In the genomic region with DNA sequence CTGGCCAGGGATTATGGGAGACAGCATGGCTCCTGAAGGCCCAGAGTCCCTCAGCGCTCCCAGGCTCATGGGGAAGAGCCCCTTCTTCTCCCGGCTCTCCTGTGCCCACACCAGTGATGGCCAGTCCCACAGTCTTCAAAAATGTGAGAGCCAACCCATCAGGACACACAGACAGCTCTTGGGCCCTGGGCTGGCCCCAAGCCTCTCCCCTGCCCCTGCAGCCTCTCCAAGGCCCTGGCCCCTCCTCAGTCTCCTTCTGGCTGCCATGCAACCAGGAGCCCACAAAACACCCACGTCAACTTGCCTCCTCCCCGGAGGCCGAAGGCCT, we compare ENCODE assay signal across 23 cellular contexts. TPM values are rescaled to one million over a fixed set of nuclear protein-coding genes. Genes with fewer than 3 reads are reported as not detected.
A peak's percentile ranks its signal among the peaks of the same experiment; 100 is the strongest.
DNase-seq lines count a peak whose midpoint lies in the region; ATAC-seq, FAIRE-seq and TF ChIP-seq lines count a peak whose summit lies in the region.
"Had no signal": no experiment of that assay in that cellular context is flagged by ENCODE, and none has a peak within 500 bp of the region (broad histone marks: within the 10 kb centered on the region; RNA-seq: fewer than 3 reads in every experiment).

No MANE protein-coding gene starts in this region.

- H3K27ac ChIP-seq in SK-N-SH (ENCODE audit: low read depth in 2 of 2, low read length in 1 of 2) (peak overlapping the region in 1 of 2 experiments; percentile 8; a peak in 1 of 4 replicates), astrocyte (ENCODE audit: low read depth, low read length) (no peak overlapping the region)
- H3K27ac ChIP-seq: body of pancreas, left lung, parathyroid adenoma, suprapubic skin had no signal

- H3K4me1 ChIP-seq in SK-N-SH (ENCODE audit: control insufficient read depth in 1 of 2, insufficient read depth in 2 of 2, low read depth in 1 of 2, low read length in 1 of 2) (peaks cover 18 to 42% of the 10 kb centered on the region in 2 experiments; a peak in 3 of 4 replicates), astrocyte (ENCODE audit: insufficient read depth, low read length) (peaks cover 24% of the 10 kb centered on the region)
- H3K4me1 ChIP-seq: body of pancreas, parathyroid adenoma had no signal

- H4K20me1 ChIP-seq in SK-N-SH (ENCODE audit: insufficient read depth) (no peaks in the 10 kb centered on the region), astrocyte (ENCODE audit: insufficient read depth, low read length) (no peaks in the 10 kb centered on the region)

- TF ChIP-seq RAD21 in SK-N-SH (IDR thresholded peaks at IDR 0.05; ENCODE audit: low read length), result no peak

- WGBS in SK-N-SH (ENCODE audit: low lambda C conversion rate), result 90% methylated on average over 4 of the region's 5 CpGs

- H3K9me3 Mint-ChIP-seq in astrocyte (ENCODE audit: unreplicated experiment) (peaks cover 5% of the 10 kb centered on the region), nephron (no peaks in the 10 kb centered on the region), HFFc6 (no peaks in the 10 kb centered on the region)
- H3K9me3 Mint-ChIP-seq: activated CD4-positive, alpha-beta T cell treated with anti-CD3 and anti-CD28 coated beads, Interleukin-2, amount 10 ng/mL, durations not matched to agents 7 days and 5 days; activated T-cell treated with anti-CD3 and anti-CD28 coated beads, Interleukin-2, amount 50 U/mL, for 4 hours; CD8-positive, alpha-beta memory T cell; naive B cell had no signal

- H3K4me3 Mint-ChIP-seq in astrocyte (ENCODE audit: unreplicated experiment) (no peak overlapping the region), nephron (peak overlapping the region in 2 of 3 experiments; percentile 29 to 56), HFFc6 (no peak overlapping the region)
- H3K4me3 Mint-ChIP-seq: activated CD4-positive, alpha-beta T cell treated with anti-CD3 and anti-CD28 coated beads, Interleukin-2, amount 10 ng/mL, durations not matched to agents 7 days and 5 days; activated T-cell treated with anti-CD3 and anti-CD28 coated beads, Interleukin-2, amount 50 U/mL, for 4 hours; CD8-positive, alpha-beta memory T cell had no signal

- FAIRE-seq in astrocyte (lab: Jason Lieb, UNC), result no peak

- H3K27me3 Mint-ChIP-seq in astrocyte (ENCODE audit: low read depth, unreplicated experiment) (peaks cover 28% of the 10 kb centered on the region), nephron (ENCODE audit: low read depth) (peaks cover 26% of the 10 kb centered on the region), HFFc6 (ENCODE audit: insufficient read depth) (peaks cover 25% of the 10 kb centered on the region)

- no peaks in the 10 kb centered on the region for H3K9me2 ChIP-seq in SK-N-SH

- no peaks in the 10 kb centered on the region for H3F3A ChIP-seq in SK-N-SH (replicated peaks; ENCODE audit: insufficient read depth)

- peaks cover 20% of the 10 kb centered on the region for H3K4me1 Mint-ChIP-seq in astrocyte (ENCODE audit: low read depth, unreplicated experiment)
- peaks cover 69% of the 10 kb centered on the region for H3K4me1 Mint-ChIP-seq in nephron
- H3K4me1 Mint-ChIP-seq in HFFc6 (ENCODE audit: low read depth), result peaks cover 14% of the 10 kb centered on the region
- H3K4me1 Mint-ChIP-seq: activated CD4-positive, alpha-beta T cell treated with anti-CD3 and anti-CD28 coated beads, Interleukin-2, amount 10 ng/mL, durations not matched to agents 7 days and 5 days; CD8-positive, alpha-beta memory T cell had no signal

- POLR2A ChIA-PET in SK-N-SH (lab: Yijun Ruan, JAX), result no interaction called here

- no peak overlapping the region for H3K9ac ChIP-seq in SK-N-SH
- H3K9ac ChIP-seq in astrocyte (ENCODE audit: low read length), result no peak overlapping the region
- H3K9ac ChIP-seq: parathyroid adenoma had no signal

- H3K27me3 ChIP-seq in SK-N-SH (ENCODE audit: insufficient read depth) (no peaks in the 10 kb centered on the region), astrocyte (ENCODE audit: insufficient read depth, low read length) (peaks cover 3% of the 10 kb centered on the region)
- H3K27me3 ChIP-seq: body of pancreas had no signal

- H3K27ac Mint-ChIP-seq in astrocyte (ENCODE audit: unreplicated experiment) (no peak overlapping the region), nephron (peak overlapping the region; percentile 48 to 96 (median 95)), HFFc6 (no peak overlapping the region)
- H3K27ac Mint-ChIP-seq: activated CD4-positive, alpha-beta T cell treated with anti-CD3 and anti-CD28 coated beads, Interleukin-2, amount 10 ng/mL, durations not matched to agents 7 days and 5 days had no signal

- H2AFZ ChIP-seq in SK-N-SH (ENCODE audit: low read depth) (peak overlapping the region; percentile 23; the same call in 1 of the 2 replicates), astrocyte (ENCODE audit: low read depth, low read length) (no peak overlapping the region)
- H2AFZ ChIP-seq: parathyroid adenoma had no signal

- ATAC-seq in SK-N-SH treated with all-trans-retinoic acid at 6 μM for 48 hours, result no peak
- no peak for ATAC-seq in HG03280 (IDR thresholded peaks at IDR 0.05; ENCODE audit: unreplicated experiment)
- no peak for ATAC-seq in HG03432 (IDR thresholded peaks at IDR 0.05; ENCODE audit: unreplicated experiment)
- no peak for ATAC-seq in GM18520 (IDR thresholded peaks at IDR 0.05; ENCODE audit: unreplicated experiment)
- ATAC-seq: activated T-cell treated with anti-CD3 and anti-CD28 coated beads, Interleukin-2, amount 50 U/mL, for 4 hours; PC-3 had no signal

- no peak for TF ChIP-seq CTCF in SK-N-SH (IDR thresholded peaks at IDR 0.05)
- no peak for TF ChIP-seq CTCF in astrocyte (IDR thresholded peaks at IDR 0.05; ENCODE audit: insufficient read depth, low read depth, low read length)
- no peak for TF ChIP-seq CTCF in nephron (IDR thresholded peaks at IDR 0.05; ENCODE audit: unreplicated experiment in 3 of 3)
- no peak for TF ChIP-seq CTCF in HFFc6 (IDR thresholded peaks at IDR 0.05)

- no peak for TF ChIP-seq EP300 in SK-N-SH (IDR thresholded peaks at IDR 0.05; ENCODE audit: borderline replicate concordance in 1 of 2, low read depth in 1 of 2, low read length in 1 of 2)

- DNase-seq in SK-N-SH (no peak), astrocyte (ENCODE audit: low read depth) (no peak), HFFc6 (no peak)
- DNase-seq: activated CD4-positive, alpha-beta T cell treated with anti-CD3 and anti-CD28 coated beads, Interleukin-2, amount 10 ng/mL, durations not matched to agents 7 days and 5 days; activated gamma-delta T cell treated with Interleukin-2 at 50 U/mL for 16 hours; activated T-cell treated with anti-CD3 and anti-CD28 coated beads, Interleukin-2, amount 50 U/mL, for 4 hours; cerebellar nuclear complex; naive B cell; NCI-H2171; NCI-H510A; PC-3; stimulated activated CD4-positive, alpha-beta T cell treated with anti-CD3 and anti-CD28 coated beads, Interleukin-4, amount 100 ng/mL, for 4 hours; stimulated activated naive CD4-positive, alpha-beta T cell had no signal

- no peaks in the 10 kb centered on the region for H3K36me3 ChIP-seq in SK-N-SH (replicated peaks in 1 of 2; ENCODE audit: control insufficient read depth in 1 of 2, insufficient read depth in 2 of 2, low read length in 1 of 2)
- no peaks in the 10 kb centered on the region for H3K36me3 ChIP-seq in astrocyte (ENCODE audit: insufficient read depth, low read length)
- H3K36me3 ChIP-seq: left lung, suprapubic skin had no signal

- H3K4me3 ChIP-seq in SK-N-SH (ENCODE audit: low read depth in 2 of 2, low read length in 1 of 2) (no peak overlapping the region; a peak in 1 of 4 replicates), astrocyte (ENCODE audit: insufficient read depth, low read depth, low read length) (no peak overlapping the region)
- H3K4me3 ChIP-seq: body of pancreas, left lung, suprapubic skin had no signal

- H3K9me3 ChIP-seq in SK-N-SH (no peaks in the 10 kb centered on the region), astrocyte (ENCODE audit: insufficient read depth, low read depth, low read length) (no peaks in the 10 kb centered on the region)
- H3K9me3 ChIP-seq: body of pancreas, left lung, suprapubic skin had no signal

- peaks cover 2% of the 10 kb centered on the region for H3K36me3 Mint-ChIP-seq in astrocyte (ENCODE audit: low read depth, unreplicated experiment)
- H3K36me3 Mint-ChIP-seq in nephron (ENCODE audit: low read depth), result no peaks in the 10 kb centered on the region
- no peaks in the 10 kb centered on the region for H3K36me3 Mint-ChIP-seq in HFFc6 (ENCODE audit: low read depth)
- H3K36me3 Mint-ChIP-seq: CD8-positive, alpha-beta memory T cell; naive B cell had no signal

- H3K79me2 ChIP-seq in SK-N-SH (ENCODE audit: insufficient read depth) (no peaks in the 10 kb centered on the region), astrocyte (ENCODE audit: insufficient read depth, low read length) (no peaks in the 10 kb centered on the region)
- H3K79me2 ChIP-seq: parathyroid adenoma had no signal

- H3K4me2 ChIP-seq in SK-N-SH (peak overlapping the region; percentile 65), astrocyte (ENCODE audit: low read length) (peak overlapping the region; percentile 83)

- CTCF ChIA-PET in SK-N-SH (lab: Yijun Ruan, JAX), result interaction anchor here (1.0 to 2.3 kb wide), 6 partner anchors 13 to 195 kb away, joined by 3 to 6 read pairs (median 3); no protein-coding TSS in a partner anchor

TF ChIP-seq in SK-N-SH, 30 proteins besides CTCF, POLR2A, EP300 and RAD21 (continues in another document):
- no peak for TF ChIP-seq NFIC (IDR thresholded peaks at IDR 0.05; ENCODE audit: borderline replicate concordance)
- no peak for TF ChIP-seq SMC3 (IDR thresholded peaks at IDR 0.05; ENCODE audit: low read depth, low read length)
- TF ChIP-seq RXRA (IDR thresholded peaks at IDR 0.05; ENCODE audit: borderline replicate concordance, low read depth), result no peak
- TF ChIP-seq RCOR1 (IDR thresholded peaks at IDR 0.05; ENCODE audit: low read length), result no peak
- no peak for TF ChIP-seq MXI1 (IDR thresholded peaks at IDR 0.05; ENCODE audit: low read depth, low read length)

TF ChIP-seq in SK-N-SH treated with all-trans-retinoic acid at 6 μM for 48 hours, 23 proteins besides CTCF, POLR2A, EP300 and RAD21 (continues in another document):
- TF ChIP-seq OSR1 (CRISPR knock-in tag; IDR thresholded peaks at IDR 0.05) (no peak), ZNF70 (CRISPR knock-in tag; IDR thresholded peaks at IDR 0.05) (no peak), ESRRG (CRISPR knock-in tag; IDR thresholded peaks at IDR 0.05) (no peak), ISL1 (CRISPR knock-in tag; IDR thresholded peaks at IDR 0.05) (no peak)

RNA-seq across cellular contexts. Expression of a gene that starts 58.2 kb away (rescaled TPM):
- polyA plus RNA-seq in SK-N-SH (2012; rRNA removed), result 2.5 and 7.3 TPM in 2 replicates
- polyA plus RNA-seq in SK-N-SH (2012; cell fraction: cytosol; rRNA removed), result 3.3 and 6.1 TPM in 2 replicates
- 10.6 and 13.5 TPM in 2 replicates for polyA plus RNA-seq in SK-N-SH (2012; cell fraction: nucleus; rRNA removed)
- total RNA-seq in astrocyte, result 41.9 and 43.7 TPM in 2 replicates
- total RNA-seq in HFFc6 (2021; fragmentation: NEBNext Ultra II Directional; extraction: Animal tissue kit (Norgen Biotek cat#: 25700)), result 10 to 100 TPM; 17.9 to 24.4 (median 24.0) TPM

Comparison
In these comparisons a context has a peak if more than half of its experiments do, and no peak if none do; other contexts are left out.
1. H3K27ac Mint-ChIP-seq: peak in nephron (3 of 3); none in astrocyte (single experiment) and HFFc6 (single experiment).
2. H3K4me3 Mint-ChIP-seq: peak in nephron (2 of 3); none in astrocyte (single experiment) and HFFc6 (single experiment).